In the genomic region with DNA sequence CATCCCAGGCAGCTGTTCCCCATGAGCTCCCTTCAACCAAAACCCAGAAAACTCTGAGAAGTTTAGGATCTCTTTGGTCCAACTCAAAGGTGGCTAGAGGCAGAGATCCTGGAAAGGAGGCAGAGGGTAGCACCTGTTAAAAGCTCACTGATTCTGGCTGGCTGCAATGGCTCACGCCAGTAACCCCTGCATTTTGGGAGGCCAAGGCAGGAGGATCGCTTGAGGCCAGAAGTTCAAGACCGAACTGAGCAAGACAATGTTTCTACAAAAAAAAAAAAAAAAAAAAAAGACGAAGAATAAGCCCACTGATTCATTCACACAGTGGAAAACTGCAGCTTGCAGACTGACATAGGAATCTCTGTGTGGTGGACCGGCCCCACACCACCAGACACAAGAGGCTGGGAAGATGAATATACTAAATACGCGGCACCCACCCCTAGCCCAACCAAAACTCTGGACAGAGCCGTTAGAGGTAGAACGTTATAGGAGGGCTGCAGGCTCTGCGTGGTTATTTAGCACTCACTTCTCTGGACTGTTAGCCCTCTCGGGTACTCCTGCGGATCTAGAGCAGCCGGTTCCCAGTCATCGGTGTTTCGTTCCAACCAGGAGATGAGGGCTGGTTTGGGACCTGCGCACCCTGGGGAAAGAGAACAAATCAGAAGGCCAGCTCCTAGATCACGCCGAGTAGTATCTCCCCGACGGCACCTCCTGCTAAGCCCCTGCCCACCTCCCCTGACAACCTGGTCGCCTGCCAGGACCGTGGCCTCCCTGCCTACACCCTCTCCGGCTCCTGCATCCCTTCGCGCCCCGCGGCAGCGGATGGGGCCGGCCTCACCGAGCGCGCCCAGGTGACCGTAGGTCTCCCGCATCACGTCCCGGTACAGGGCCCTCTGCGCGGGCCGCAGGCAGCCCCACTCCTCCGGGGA, we compare ENCODE assay signal across 1 cellular context.
A peak's percentile ranks its signal among the peaks of the same experiment; 100 is the strongest.
TF ChIP-seq lines count a peak whose summit lies in the region.

No MANE protein-coding gene starts in this region.

TF ChIP-seq in HepG2, 621 proteins besides CTCF, POLR2A, EP300 and RAD21 (continued from another document and continues in another):
- TF ChIP-seq, protein P1, sequence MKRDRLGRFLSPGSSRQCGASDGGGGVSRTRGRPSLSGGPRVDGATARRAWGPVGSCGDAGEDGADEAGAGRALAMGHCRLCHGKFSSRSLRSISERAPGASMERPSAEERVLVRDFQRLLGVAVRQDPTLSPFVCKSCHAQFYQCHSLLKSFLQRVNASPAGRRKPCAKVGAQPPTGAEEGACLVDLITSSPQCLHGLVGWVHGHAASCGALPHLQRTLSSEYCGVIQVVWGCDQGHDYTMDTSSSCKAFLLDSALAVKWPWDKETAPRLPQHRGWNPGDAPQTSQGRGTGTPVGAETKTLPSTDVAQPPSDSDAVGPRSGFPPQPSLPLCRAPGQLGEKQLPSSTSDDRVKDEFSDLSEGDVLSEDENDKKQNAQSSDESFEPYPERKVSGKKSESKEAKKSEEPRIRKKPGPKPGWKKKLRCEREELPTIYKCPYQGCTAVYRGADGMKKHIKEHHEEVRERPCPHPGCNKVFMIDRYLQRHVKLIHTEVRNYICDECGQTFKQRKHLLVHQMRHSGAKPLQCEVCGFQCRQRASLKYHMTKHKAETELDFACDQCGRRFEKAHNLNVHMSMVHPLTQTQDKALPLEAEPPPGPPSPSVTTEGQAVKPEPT (CRISPR knock-in tag; IDR thresholded peaks at IDR 0.05; ENCODE audit: low read depth), result peak; percentile 79
- TF ChIP-seq SOX13 (IDR thresholded peaks at IDR 0.05) (no peak), SOX13 (CRISPR knock-in tag; conservative IDR thresholded peaks at IDR 0.05 in 1 of 2, IDR thresholded peaks at IDR 0.05 in 1 of 2) (no peak), ZFP62 (CRISPR knock-in tag; IDR thresholded peaks at IDR 0.05) (no peak), MEIS2 (CRISPR knock-in tag; IDR thresholded peaks at IDR 0.05) (no peak; the same call in 1 of the 2 replicates), HNRNPLL (IDR thresholded peaks at IDR 0.05; ENCODE audit: low read depth, low read length, poor library complexity, severe bottlenecking) (no peak), ZNF782 (CRISPR knock-in tag; IDR thresholded peaks at IDR 0.05; ENCODE audit: borderline replicate concordance) (0 out of 2 replicates have a peak, but pooled peaks have one; percentile 81), HDAC2 (CRISPR knock-in tag; IDR thresholded peaks at IDR 0.05) (no peak), ZNF713 (CRISPR knock-in tag; IDR thresholded peaks at IDR 0.05) (peak; percentile 89), ZNF468 (CRISPR knock-in tag; IDR thresholded peaks at IDR 0.05) (0 out of 2 replicates have a peak, but pooled peaks have one; percentile 47), ZBTB38 (CRISPR knock-in tag; IDR thresholded peaks at IDR 0.05) (peak; percentile 62; the same call in 1 of the 2 replicates), ZNF790 (CRISPR knock-in tag; IDR thresholded peaks at IDR 0.05; ENCODE audit: borderline replicate concordance) (no peak), ZNF766 (CRISPR knock-in tag; IDR thresholded peaks at IDR 0.05; ENCODE audit: borderline replicate concordance) (no peak), ZNF614 (CRISPR knock-in tag; IDR thresholded peaks at IDR 0.05; ENCODE audit: borderline replicate concordance) (no peak), TOE1 (CRISPR knock-in tag; IDR thresholded peaks at IDR 0.05) (no peak; the same call in 1 of the 2 replicates), ZBTB21 (CRISPR knock-in tag; IDR thresholded peaks at IDR 0.05) (no peak), ZNF549 (CRISPR knock-in tag; IDR thresholded peaks at IDR 0.05) (no peak; the same call in 1 of the 2 replicates), ATRX (CRISPR knock-in tag; IDR thresholded peaks at IDR 0.05; ENCODE audit: borderline replicate concordance) (0 out of 2 replicates have a peak, but pooled peaks have one; percentile 35), MAFF (IDR thresholded peaks at IDR 0.05; ENCODE audit: low read depth, low read length) (no peak), NFKB2 (CRISPR knock-in tag; IDR thresholded peaks at IDR 0.05; ENCODE audit: borderline replicate concordance) (no peak), ZMYM3 (CRISPR knock-in tag; IDR thresholded peaks at IDR 0.05) (0 out of 2 replicates have a peak, but pooled peaks have one; percentile 41), ZNF124 (CRISPR knock-in tag; IDR thresholded peaks at IDR 0.05) (no peak), HOXA9 (CRISPR knock-in tag; IDR thresholded peaks at IDR 0.05; ENCODE audit: borderline replicate concordance) (no peak; the same call in 1 of the 2 replicates), CHD4 (IDR thresholded peaks at IDR 0.05; ENCODE audit: borderline replicate concordance, low read length) (0 out of 2 replicates have a peak, but pooled peaks have one; percentile 10), ZNF230 (CRISPR knock-in tag; IDR thresholded peaks at IDR 0.05) (no peak), ZSCAN31 (CRISPR knock-in tag; IDR thresholded peaks at IDR 0.05; ENCODE audit: low read depth) (no peak), ZNF749 (CRISPR knock-in tag; IDR thresholded peaks at IDR 0.05; ENCODE audit: borderline replicate concordance) (0 out of 2 replicates have a peak, but pooled peaks have one; percentile 6), ZFP37 (CRISPR knock-in tag; IDR thresholded peaks at IDR 0.05; ENCODE audit: borderline replicate concordance) (no peak), JARID2 (CRISPR knock-in tag; IDR thresholded peaks at IDR 0.05; ENCODE audit: insufficient replicate concordance) (peak; percentile 32), ZNF773 (CRISPR knock-in tag; IDR thresholded peaks at IDR 0.05; ENCODE audit: borderline replicate concordance) (no peak), MED13 (CRISPR knock-in tag; IDR thresholded peaks at IDR 0.05) (peak; percentile 10; the same call in 1 of the 2 replicates), ZNF570 (CRISPR knock-in tag; IDR thresholded peaks at IDR 0.05; ENCODE audit: borderline replicate concordance) (no peak), PAWR (CRISPR knock-in tag; IDR thresholded peaks at IDR 0.05; ENCODE audit: borderline replicate concordance) (no peak), EHMT2 (IDR thresholded peaks at IDR 0.05; ENCODE audit: borderline replicate concordance, low read depth, low read length) (no peak), NCOA1 (CRISPR knock-in tag; IDR thresholded peaks at IDR 0.05) (no peak), MED8 (CRISPR knock-in tag; IDR thresholded peaks at IDR 0.05; ENCODE audit: insufficient replicate concordance) (no peak), NFYC (CRISPR knock-in tag; IDR thresholded peaks at IDR 0.05) (no peak), U2AF1 (optimal IDR thresholded peaks at IDR 0.05; ENCODE audit: low read depth, low read length) (peak; percentile 21), ZKSCAN8 (CRISPR knock-in tag; IDR thresholded peaks at IDR 0.05; ENCODE audit: borderline replicate concordance) (no peak)
- TF ChIP-seq, protein P2, sequence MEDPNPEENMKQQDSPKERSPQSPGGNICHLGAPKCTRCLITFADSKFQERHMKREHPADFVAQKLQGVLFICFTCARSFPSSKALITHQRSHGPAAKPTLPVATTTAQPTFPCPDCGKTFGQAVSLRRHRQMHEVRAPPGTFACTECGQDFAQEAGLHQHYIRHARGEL (CRISPR knock-in tag; IDR thresholded peaks at IDR 0.05), result no peak
- TF ChIP-seq, protein P3, sequence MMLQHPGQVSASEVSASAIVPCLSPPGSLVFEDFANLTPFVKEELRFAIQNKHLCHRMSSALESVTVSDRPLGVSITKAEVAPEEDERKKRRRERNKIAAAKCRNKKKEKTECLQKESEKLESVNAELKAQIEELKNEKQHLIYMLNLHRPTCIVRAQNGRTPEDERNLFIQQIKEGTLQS (CRISPR knock-in tag; IDR thresholded peaks at IDR 0.05), result peak; percentile 13; the same call in 1 of the 2 replicates
- TF ChIP-seq, protein P4, sequence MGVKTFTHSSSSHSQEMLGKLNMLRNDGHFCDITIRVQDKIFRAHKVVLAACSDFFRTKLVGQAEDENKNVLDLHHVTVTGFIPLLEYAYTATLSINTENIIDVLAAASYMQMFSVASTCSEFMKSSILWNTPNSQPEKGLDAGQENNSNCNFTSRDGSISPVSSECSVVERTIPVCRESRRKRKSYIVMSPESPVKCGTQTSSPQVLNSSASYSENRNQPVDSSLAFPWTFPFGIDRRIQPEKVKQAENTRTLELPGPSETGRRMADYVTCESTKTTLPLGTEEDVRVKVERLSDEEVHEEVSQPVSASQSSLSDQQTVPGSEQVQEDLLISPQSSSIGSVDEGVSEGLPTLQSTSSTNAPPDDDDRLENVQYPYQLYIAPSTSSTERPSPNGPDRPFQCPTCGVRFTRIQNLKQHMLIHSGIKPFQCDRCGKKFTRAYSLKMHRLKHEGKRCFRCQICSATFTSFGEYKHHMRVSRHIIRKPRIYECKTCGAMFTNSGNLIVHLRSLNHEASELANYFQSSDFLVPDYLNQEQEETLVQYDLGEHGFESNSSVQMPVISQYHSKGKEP (CRISPR knock-in tag; IDR thresholded peaks at IDR 0.05), result no peak
- TF ChIP-seq, protein P5, sequence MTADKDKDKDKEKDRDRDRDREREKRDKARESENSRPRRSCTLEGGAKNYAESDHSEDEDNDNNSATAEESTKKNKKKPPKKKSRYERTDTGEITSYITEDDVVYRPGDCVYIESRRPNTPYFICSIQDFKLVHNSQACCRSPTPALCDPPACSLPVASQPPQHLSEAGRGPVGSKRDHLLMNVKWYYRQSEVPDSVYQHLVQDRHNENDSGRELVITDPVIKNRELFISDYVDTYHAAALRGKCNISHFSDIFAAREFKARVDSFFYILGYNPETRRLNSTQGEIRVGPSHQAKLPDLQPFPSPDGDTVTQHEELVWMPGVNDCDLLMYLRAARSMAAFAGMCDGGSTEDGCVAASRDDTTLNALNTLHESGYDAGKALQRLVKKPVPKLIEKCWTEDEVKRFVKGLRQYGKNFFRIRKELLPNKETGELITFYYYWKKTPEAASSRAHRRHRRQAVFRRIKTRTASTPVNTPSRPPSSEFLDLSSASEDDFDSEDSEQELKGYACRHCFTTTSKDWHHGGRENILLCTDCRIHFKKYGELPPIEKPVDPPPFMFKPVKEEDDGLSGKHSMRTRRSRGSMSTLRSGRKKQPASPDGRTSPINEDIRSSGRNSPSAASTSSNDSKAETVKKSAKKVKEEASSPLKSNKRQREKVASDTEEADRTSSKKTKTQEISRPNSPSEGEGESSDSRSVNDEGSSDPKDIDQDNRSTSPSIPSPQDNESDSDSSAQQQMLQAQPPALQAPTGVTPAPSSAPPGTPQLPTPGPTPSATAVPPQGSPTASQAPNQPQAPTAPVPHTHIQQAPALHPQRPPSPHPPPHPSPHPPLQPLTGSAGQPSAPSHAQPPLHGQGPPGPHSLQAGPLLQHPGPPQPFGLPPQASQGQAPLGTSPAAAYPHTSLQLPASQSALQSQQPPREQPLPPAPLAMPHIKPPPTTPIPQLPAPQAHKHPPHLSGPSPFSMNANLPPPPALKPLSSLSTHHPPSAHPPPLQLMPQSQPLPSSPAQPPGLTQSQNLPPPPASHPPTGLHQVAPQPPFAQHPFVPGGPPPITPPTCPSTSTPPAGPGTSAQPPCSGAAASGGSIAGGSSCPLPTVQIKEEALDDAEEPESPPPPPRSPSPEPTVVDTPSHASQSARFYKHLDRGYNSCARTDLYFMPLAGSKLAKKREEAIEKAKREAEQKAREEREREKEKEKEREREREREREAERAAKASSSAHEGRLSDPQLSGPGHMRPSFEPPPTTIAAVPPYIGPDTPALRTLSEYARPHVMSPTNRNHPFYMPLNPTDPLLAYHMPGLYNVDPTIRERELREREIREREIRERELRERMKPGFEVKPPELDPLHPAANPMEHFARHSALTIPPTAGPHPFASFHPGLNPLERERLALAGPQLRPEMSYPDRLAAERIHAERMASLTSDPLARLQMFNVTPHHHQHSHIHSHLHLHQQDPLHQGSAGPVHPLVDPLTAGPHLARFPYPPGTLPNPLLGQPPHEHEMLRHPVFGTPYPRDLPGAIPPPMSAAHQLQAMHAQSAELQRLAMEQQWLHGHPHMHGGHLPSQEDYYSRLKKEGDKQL (CRISPR knock-in tag; IDR thresholded peaks at IDR 0.05; ENCODE audit: low read depth), result no peak
- TF ChIP-seq, protein P6, sequence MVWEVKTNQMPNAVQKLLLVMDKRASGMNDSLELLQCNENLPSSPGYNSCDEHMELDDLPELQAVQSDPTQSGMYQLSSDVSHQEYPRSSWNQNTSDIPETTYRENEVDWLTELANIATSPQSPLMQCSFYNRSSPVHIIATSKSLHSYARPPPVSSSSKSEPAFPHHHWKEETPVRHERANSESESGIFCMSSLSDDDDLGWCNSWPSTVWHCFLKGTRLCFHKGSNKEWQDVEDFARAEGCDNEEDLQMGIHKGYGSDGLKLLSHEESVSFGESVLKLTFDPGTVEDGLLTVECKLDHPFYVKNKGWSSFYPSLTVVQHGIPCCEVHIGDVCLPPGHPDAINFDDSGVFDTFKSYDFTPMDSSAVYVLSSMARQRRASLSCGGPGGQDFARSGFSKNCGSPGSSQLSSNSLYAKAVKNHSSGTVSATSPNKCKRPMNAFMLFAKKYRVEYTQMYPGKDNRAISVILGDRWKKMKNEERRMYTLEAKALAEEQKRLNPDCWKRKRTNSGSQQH (CRISPR knock-in tag; IDR thresholded peaks at IDR 0.05; ENCODE audit: low read depth), result 0 out of 2 replicates have a peak, but pooled peaks have one; percentile 32
- TF ChIP-seq, protein P7, sequence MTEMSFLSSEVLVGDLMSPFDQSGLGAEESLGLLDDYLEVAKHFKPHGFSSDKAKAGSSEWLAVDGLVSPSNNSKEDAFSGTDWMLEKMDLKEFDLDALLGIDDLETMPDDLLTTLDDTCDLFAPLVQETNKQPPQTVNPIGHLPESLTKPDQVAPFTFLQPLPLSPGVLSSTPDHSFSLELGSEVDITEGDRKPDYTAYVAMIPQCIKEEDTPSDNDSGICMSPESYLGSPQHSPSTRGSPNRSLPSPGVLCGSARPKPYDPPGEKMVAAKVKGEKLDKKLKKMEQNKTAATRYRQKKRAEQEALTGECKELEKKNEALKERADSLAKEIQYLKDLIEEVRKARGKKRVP (CRISPR knock-in tag; IDR thresholded peaks at IDR 0.05), result no peak; a peak in 1 of 4 replicates
- TF ChIP-seq, protein P8, sequence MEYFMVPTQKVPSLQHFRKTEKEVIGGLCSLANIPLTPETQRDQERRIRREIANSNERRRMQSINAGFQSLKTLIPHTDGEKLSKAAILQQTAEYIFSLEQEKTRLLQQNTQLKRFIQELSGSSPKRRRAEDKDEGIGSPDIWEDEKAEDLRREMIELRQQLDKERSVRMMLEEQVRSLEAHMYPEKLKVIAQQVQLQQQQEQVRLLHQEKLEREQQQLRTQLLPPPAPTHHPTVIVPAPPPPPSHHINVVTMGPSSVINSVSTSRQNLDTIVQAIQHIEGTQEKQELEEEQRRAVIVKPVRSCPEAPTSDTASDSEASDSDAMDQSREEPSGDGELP (IDR thresholded peaks at IDR 0.05; ENCODE audit: borderline replicate concordance, low read depth), result no peak
- TF ChIP-seq, protein P9, sequence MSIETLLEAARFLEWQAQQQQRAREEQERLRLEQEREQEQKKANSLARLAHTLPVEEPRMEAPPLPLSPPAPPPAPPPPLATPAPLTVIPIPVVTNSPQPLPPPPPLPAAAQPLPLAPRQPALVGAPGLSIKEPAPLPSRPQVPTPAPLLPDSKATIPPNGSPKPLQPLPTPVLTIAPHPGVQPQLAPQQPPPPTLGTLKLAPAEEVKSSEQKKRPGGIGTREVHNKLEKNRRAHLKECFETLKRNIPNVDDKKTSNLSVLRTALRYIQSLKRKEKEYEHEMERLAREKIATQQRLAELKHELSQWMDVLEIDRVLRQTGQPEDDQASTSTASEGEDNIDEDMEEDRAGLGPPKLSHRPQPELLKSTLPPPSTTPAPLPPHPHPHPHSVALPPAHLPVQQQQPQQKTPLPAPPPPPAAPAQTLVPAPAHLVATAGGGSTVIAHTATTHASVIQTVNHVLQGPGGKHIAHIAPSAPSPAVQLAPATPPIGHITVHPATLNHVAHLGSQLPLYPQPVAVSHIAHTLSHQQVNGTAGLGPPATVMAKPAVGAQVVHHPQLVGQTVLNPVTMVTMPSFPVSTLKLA (IDR thresholded peaks at IDR 0.05), result no peak
- TF ChIP-seq, protein P10, sequence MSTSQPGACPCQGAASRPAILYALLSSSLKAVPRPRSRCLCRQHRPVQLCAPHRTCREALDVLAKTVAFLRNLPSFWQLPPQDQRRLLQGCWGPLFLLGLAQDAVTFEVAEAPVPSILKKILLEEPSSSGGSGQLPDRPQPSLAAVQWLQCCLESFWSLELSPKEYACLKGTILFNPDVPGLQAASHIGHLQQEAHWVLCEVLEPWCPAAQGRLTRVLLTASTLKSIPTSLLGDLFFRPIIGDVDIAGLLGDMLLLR (CRISPR knock-in tag; IDR thresholded peaks at IDR 0.05), result no peak; the same call in 1 of the 2 replicates
